ENCODE assay signal across 7 cellular contexts in genomic region chr11:235180-235997, GRCh38. TPM values are rescaled to one million over a fixed set of nuclear protein-coding genes. Genes with fewer than 3 reads are reported as not detected.
A peak's percentile ranks its signal among the peaks of the same experiment; 100 is the strongest.
DNase-seq lines count a peak whose midpoint lies in the region; ATAC-seq and TF ChIP-seq lines count a peak whose summit lies in the region.
"Had no signal": no experiment of that assay in that cellular context is flagged by ENCODE, and none has a peak within 500 bp of the region (broad histone marks: within the 10 kb centered on the region; RNA-seq: fewer than 3 reads in every experiment).

No MANE protein-coding gene starts in this region.

- peaks cover 0 to 6% (median 1%) of the 10 kb centered on the region in 3 donors for H3K27me3 Mint-ChIP-seq in CD14-positive monocyte (ENCODE audit: low read depth in 3 of 3)
- H3K27me3 Mint-ChIP-seq in naive thymus-derived CD4-positive, alpha-beta T cell: no peaks in the 10 kb centered on the region

- no peaks in the 10 kb centered on the region for H3K9me3 Mint-ChIP-seq in CD14-positive monocyte
- H3K9me3 Mint-ChIP-seq in naive thymus-derived CD4-positive, alpha-beta T cell: no peaks in the 10 kb centered on the region

- no peaks in the 10 kb centered on the region for H3K27me3 ChIP-seq in naive thymus-derived CD4-positive, alpha-beta T cell (ENCODE audit: control insufficient read depth in 2 of 2, insufficient read depth in 2 of 2, low read length in 2 of 2)

- DNase-seq in CD14-positive monocyte (ENCODE audit: low spot score): no peak
- DNase-seq in astrocyte of the cerebellum (ENCODE audit: low read depth): no peak
- peak in 3 of 9 donors; percentile 82 to 90 (median 82) for DNase-seq in naive thymus-derived CD4-positive, alpha-beta T cell
- DNase-seq in ureter (ENCODE audit: low spot score): no peak

- intact Hi-C loops in CD14-positive monocyte (cut with micrococcal nuclease): loop anchor here (5.0 kb wide), 3 partner anchors 33 to 272 kb away; partner anchors contain the start of gene RNH1 (in 1 of the 2)
- intact Hi-C loops in naive thymus-derived CD4-positive, alpha-beta T cell (cut with micrococcal nuclease): loop anchor here in 1 of 2 donors (5.0 kb wide), 3 partner anchors 52 to 562 kb away; partner anchors contain the start of genes PGGHG, PHRF1 and SLC25A22

- CTCF ChIA-PET in naive thymus-derived CD4-positive, alpha-beta T cell (lab: Charles Lee): interaction anchor here (0.6 to 0.7 kb wide), 2 partner anchors 13 to 346 kb away, joined by 3 read pairs; no protein-coding TSS in a partner anchor

- POLR2A ChIA-PET in naive thymus-derived CD4-positive, alpha-beta T cell (lab: Charles Lee): interaction anchor here (0.6 to 7.5 kb wide), 7 partner anchors 9 to 80 kb away, joined by 3 to 83 read pairs (median 4); partner anchors contain the start of genes BET1L, PGGHG and RIC8A

- H3K4me3 ChIP-seq in astrocyte of the cerebellum (ENCODE audit: low read depth, low read length): peak overlapping the region; percentile 96
- H3K4me3 ChIP-seq in naive thymus-derived CD4-positive, alpha-beta T cell (ENCODE audit: low read length): peak overlapping the region; percentile 76

- peak overlapping the region in 6 of 7 donors; percentile 65 to 99 (median 84) for H3K27ac Mint-ChIP-seq in CD14-positive monocyte
- peak overlapping the region; percentile 84 to 97 (median 93) for H3K27ac Mint-ChIP-seq in naive thymus-derived CD4-positive, alpha-beta T cell

- H3K27ac ChIP-seq in naive thymus-derived CD4-positive, alpha-beta T cell (ENCODE audit: low read depth, low read length): peak overlapping the region; percentile 97

- H3K4me1 ChIP-seq in naive thymus-derived CD4-positive, alpha-beta T cell (ENCODE audit: control insufficient read depth in 2 of 2, insufficient read depth in 2 of 2, low read length in 2 of 2): peaks cover 17 to 23% of the 10 kb centered on the region in 2 donors

- ATAC-seq in HG03432 (IDR thresholded peaks at IDR 0.05; ENCODE audit: unreplicated experiment): peak; percentile 20
- peak; percentile 45 for ATAC-seq in naive thymus-derived CD4-positive, alpha-beta T cell
- ATAC-seq in GM21576 (IDR thresholded peaks at IDR 0.05; ENCODE audit: unreplicated experiment): no peak

- in situ Hi-C loops in astrocyte of the cerebellum (cut with HindIII; ENCODE audit: low sequenced_read_pairs): no loop called here

- H3K36me3 ChIP-seq in naive thymus-derived CD4-positive, alpha-beta T cell (ENCODE audit: control insufficient read depth in 2 of 3, insufficient read depth in 3 of 3, low read length in 3 of 3): peaks cover 0 to 20% (median 0%) of the 10 kb centered on the region in 3 experiments

- peaks cover 22 to 23% of the 10 kb centered on the region in 2 donors for H3K36me3 Mint-ChIP-seq in CD14-positive monocyte
- H3K36me3 Mint-ChIP-seq in naive thymus-derived CD4-positive, alpha-beta T cell: peaks cover 0 to 11% (median 3%) of the 10 kb centered on the region in 5 donors

- peak overlapping the region; percentile 82 to 92 for H3K4me3 Mint-ChIP-seq in CD14-positive monocyte
- peak overlapping the region; percentile 84 to 94 (median 91) for H3K4me3 Mint-ChIP-seq in naive thymus-derived CD4-positive, alpha-beta T cell

- H3K4me1 Mint-ChIP-seq in CD14-positive monocyte: peaks cover 24% of the 10 kb centered on the region
- H3K4me1 Mint-ChIP-seq in naive thymus-derived CD4-positive, alpha-beta T cell: peaks cover 19 to 56% (median 42%) of the 10 kb centered on the region in 7 donors

- no peak for TF ChIP-seq CTCF in CD14-positive monocyte (IDR thresholded peaks at IDR 0.05)
- TF ChIP-seq CTCF in astrocyte of the cerebellum (IDR thresholded peaks at IDR 0.05; ENCODE audit: low read depth, low read length, missing control alignments): no peak

- no peaks in the 10 kb centered on the region for H3K9me3 ChIP-seq in naive thymus-derived CD4-positive, alpha-beta T cell (ENCODE audit: control insufficient read depth in 2 of 3, low read length in 3 of 3)

RNA-seq across cellular contexts. Expression of gene SIRT3, which starts 0.8 kb away (rescaled TPM):
- polyA plus RNA-seq in CD14-positive monocyte: 1 to 10 TPM; 4.3 TPM
- 10 to 100 TPM; 19.0 to 34.8 (median 25.6) TPM for total RNA-seq in naive thymus-derived CD4-positive, alpha-beta T cell
- 10 to 100 TPM in 1 of 2 donors, 1 to 10 TPM in 1; 9.9 to 18.9 TPM for polyA plus RNA-seq in naive thymus-derived CD4-positive, alpha-beta T cell
- total RNA-seq in ureter: 13.9 TPM

RNA-seq across cellular contexts. Expression of gene PSMD13, which starts 1.4 kb away (rescaled TPM):
- 100 to 1,000 TPM; 218 to 272 TPM for polyA plus RNA-seq in CD14-positive monocyte
- 100 to 1,000 TPM in 1 of 5 experiments, 10 to 100 TPM in 4; 64.3 to 172 (median 86.9) TPM for total RNA-seq in naive thymus-derived CD4-positive, alpha-beta T cell
- 100 to 1,000 TPM; 186 to 215 TPM for polyA plus RNA-seq in naive thymus-derived CD4-positive, alpha-beta T cell
- total RNA-seq in ureter: 87.5 TPM

RNA-seq across cellular contexts. Expression of gene RIC8A, which starts 27.9 kb away (rescaled TPM):
- 10 to 100 TPM; 51.1 to 56.5 TPM for polyA plus RNA-seq in CD14-positive monocyte
- 100 to 1,000 TPM in 1 of 5 experiments, 10 to 100 TPM in 4; 74.4 to 119 (median 92.0) TPM for total RNA-seq in naive thymus-derived CD4-positive, alpha-beta T cell
- polyA plus RNA-seq in naive thymus-derived CD4-positive, alpha-beta T cell: 10 to 100 TPM; 77.2 to 94.3 TPM
- 108 TPM for total RNA-seq in ureter

RNA-seq across cellular contexts. Expression of gene BET1L, which starts 28.2 kb away (rescaled TPM):
- 10 to 100 TPM in 1 of 2 donors, 1 to 10 TPM in 1; 9.5 to 29.3 TPM for polyA plus RNA-seq in CD14-positive monocyte
- 100 to 1,000 TPM in 2 of 5 experiments, 10 to 100 TPM in 3; 47.1 to 125 (median 63.2) TPM for total RNA-seq in naive thymus-derived CD4-positive, alpha-beta T cell
- 100 to 1,000 TPM in 1 of 2 donors, 10 to 100 TPM in 1; 89.3 to 111 TPM for polyA plus RNA-seq in naive thymus-derived CD4-positive, alpha-beta T cell
- 59.9 TPM for total RNA-seq in ureter

RNA-seq across cellular contexts. Expression of gene SCGB1C1, which starts 42.5 kb away (rescaled TPM):
- not detected for polyA plus RNA-seq in CD14-positive monocyte
- total RNA-seq in naive thymus-derived CD4-positive, alpha-beta T cell: not detected
- not detected for polyA plus RNA-seq in naive thymus-derived CD4-positive, alpha-beta T cell
- total RNA-seq in ureter: not detected
- total RNA-seq: HT1080 had no signal
